In the genomic region with DNA sequence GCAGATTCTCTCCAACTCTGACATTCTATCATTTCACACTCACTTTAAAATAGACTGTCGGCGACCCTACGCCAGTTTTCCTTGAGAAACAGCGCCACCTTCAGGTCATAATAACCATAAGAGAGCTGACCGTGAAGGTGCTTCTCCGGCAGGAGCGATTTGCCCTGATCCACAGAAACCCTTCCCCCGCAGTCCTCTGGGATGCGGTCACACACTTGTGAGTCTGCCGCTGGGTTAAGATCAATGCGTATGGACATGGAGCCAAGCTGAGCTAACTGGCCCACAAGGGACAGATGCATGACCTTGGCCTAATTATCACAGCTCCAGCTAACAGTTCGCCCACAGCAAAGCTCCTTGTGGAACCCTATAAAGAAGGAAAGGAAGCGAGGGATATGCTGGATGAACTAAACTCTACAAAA, we compare ENCODE assay signal across 7 cellular contexts. TPM values are rescaled to one million over a fixed set of nuclear protein-coding genes. Genes with fewer than 3 reads are reported as not detected.
DNase-seq lines count a peak whose midpoint lies in the region; ATAC-seq, FAIRE-seq and TF ChIP-seq lines count a peak whose summit lies in the region.

No MANE protein-coding gene starts in this region.

- H3K36me3 ChIP-seq in body of pancreas (replicated peaks in 1 of 2; ENCODE audit: insufficient read depth in 1 of 2, low read depth in 2 of 2) (no peaks in the 10 kb centered on the region), small intestine (ENCODE audit: control insufficient read depth in 2 of 2, insufficient read depth in 2 of 2, low read length in 2 of 2) (no peaks in the 10 kb centered on the region)

- 6 to 10% methylated on average over 11 to 13 of the region's 13 CpGs for WGBS in body of pancreas, 2 donors
- 3 to 10% (median 5%) methylated on average over 13 of the region's 13 CpGs for WGBS in small intestine, 3 donors

- peak; percentile 65 for TF ChIP-seq CTCF in GM12865 (IDR thresholded peaks at IDR 0.05; ENCODE audit: insufficient read depth, low read depth, low read length, missing control alignments)
- peak; percentile 38 to 78 (median 76) for TF ChIP-seq CTCF in body of pancreas (IDR thresholded peaks at IDR 0.05)

- ATAC-seq in body of pancreas (peak; percentile 72), HG03342 (IDR thresholded peaks at IDR 0.05; ENCODE audit: unreplicated experiment) (no peak)

- H3K9me3 ChIP-seq in body of pancreas (no peaks in the 10 kb centered on the region), small intestine (ENCODE audit: control insufficient read depth, low read depth) (no peaks in the 10 kb centered on the region)

- H3K4me3 ChIP-seq in GM12865 (ENCODE audit: low read depth, low read length) (no peak overlapping the region), body of pancreas (no peak overlapping the region), iPS-11a (ENCODE audit: low read depth, low read length) (peak overlapping the region; percentile 8), small intestine (ENCODE audit: low read depth in 1 of 2, low read length in 2 of 2) (no peak overlapping the region)

- H3K27me3 ChIP-seq in body of pancreas = no peaks in the 10 kb centered on the region
- H3K27me3 ChIP-seq in small intestine (ENCODE audit: control insufficient read depth in 2 of 2, insufficient read depth in 2 of 2, low read length in 2 of 2) = no peaks in the 10 kb centered on the region

- H3K4me1 ChIP-seq in body of pancreas (peaks cover 21% of the 10 kb centered on the region), small intestine (ENCODE audit: control insufficient read depth in 2 of 2, insufficient read depth in 1 of 2, low read depth in 1 of 2, low read length in 1 of 2) (peaks cover 3 to 4% of the 10 kb centered on the region in 2 donors)

- TF ChIP-seq POLR2A in body of pancreas (IDR thresholded peaks at IDR 0.05) = no peak

- no peak for FAIRE-seq in small intestine (lab: Jason Lieb, UNC)

- intact Hi-C loops in body of pancreas (cut with DNase I) = no loop called here

- DNase-seq in GM12865 (ENCODE audit: low read depth) (peak; percentile 69), NCI-H128 (lab: John Stamatoyannopoulos, UW; ENCODE audit: unreplicated experiment) (peak; percentile 67), T-helper 1 cell (peak in 4 of 5 donors; percentile 20 to 59 (median 43)), body of pancreas (peak; percentile 63 to 74 (median 70)), small intestine (peak; percentile 79)

- H3K27ac ChIP-seq in body of pancreas = peak overlapping the region; percentile 10 to 68 (median 43)
- peak overlapping the region in 1 of 2 donors; percentile 44 for H3K27ac ChIP-seq in small intestine (ENCODE audit: low read depth in 1 of 2, low read length in 1 of 2)

RNA-seq across cellular contexts. Expression of a gene that starts 32.8 kb away (rescaled TPM):
- total RNA-seq in body of pancreas = 10 to 100 TPM; 12.2 to 12.9 TPM
- 10 to 100 TPM in 2 of 3 donors, 1 to 10 TPM in 1; 4.9 to 15.8 (median 12.7) TPM for polyA plus RNA-seq in small intestine
